Comparison of ENCODE assay signal across 13 cellular contexts in the genomic region with DNA sequence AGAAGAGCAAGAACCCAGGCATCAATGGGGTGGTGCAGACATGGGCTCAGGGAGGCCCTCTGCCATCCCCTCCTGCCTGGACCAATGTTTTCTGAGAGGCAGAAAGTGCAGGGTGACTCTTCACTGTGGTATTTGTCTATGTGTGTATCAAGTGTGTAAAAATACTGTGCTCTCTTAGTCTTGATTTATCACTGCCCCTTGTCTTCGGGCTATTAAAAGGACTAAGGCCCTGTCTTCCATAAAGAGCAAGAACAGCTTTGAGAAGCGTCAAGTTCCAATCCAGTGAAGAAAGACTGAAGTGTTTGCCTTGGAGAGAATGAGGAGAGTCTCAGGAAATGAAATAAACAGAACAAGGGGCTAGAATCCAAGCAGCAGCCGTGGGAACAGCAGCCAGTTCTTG. TPM values are rescaled to one million over a fixed set of nuclear protein-coding genes. Genes with fewer than 3 reads are reported as not detected.
DNase-seq lines count a peak whose midpoint lies in the region; ATAC-seq, FAIRE-seq and TF ChIP-seq lines count a peak whose summit lies in the region.
"Had no signal": no experiment of that assay in that cellular context is flagged by ENCODE, and none has a peak within 500 bp of the region (broad histone marks: within the 10 kb centered on the region; RNA-seq: fewer than 3 reads in every experiment).

No MANE protein-coding gene starts in this region.

- POLR2A ChIA-PET in endothelial cell of umbilical vein (lab: Charles Lee) = no interaction called here

- peaks cover 3% of the 10 kb centered on the region for H3K27me3 Mint-ChIP-seq in GM23338 (ENCODE audit: insufficient read depth, low read depth, poor library complexity)

- no peaks in the 10 kb centered on the region for H3K9me1 ChIP-seq in endothelial cell of umbilical vein (replicated peaks; ENCODE audit: control insufficient read depth, extremely low read depth, insufficient read depth, low read length)

- H3K9me3 ChIP-seq in endothelial cell of umbilical vein (replicated peaks; ENCODE audit: control insufficient read depth, insufficient read depth, low read length) (no peaks in the 10 kb centered on the region), mesodermal cell (ENCODE audit: control insufficient read depth, low read length) (no peaks in the 10 kb centered on the region), transverse colon (no peaks in the 10 kb centered on the region)
- H3K9me3 ChIP-seq: MG63, thyroid gland had no signal

- H3K36me3 ChIP-seq in endothelial cell of umbilical vein (ENCODE audit: control insufficient read depth in 2 of 2, extremely low read depth in 1 of 2, insufficient read depth in 2 of 2, low read length in 2 of 2) (peaks cover 0 to 6% of the 10 kb centered on the region in 2 experiments), mesodermal cell (ENCODE audit: control insufficient read depth, insufficient read depth, low read length) (peaks cover 8% of the 10 kb centered on the region), transverse colon (no peaks in the 10 kb centered on the region), GM23338 (ENCODE audit: insufficient read depth) (no peaks in the 10 kb centered on the region)
- H3K36me3 ChIP-seq: MG63, thyroid gland had no signal

- no peaks in the 10 kb centered on the region for H3K36me3 Mint-ChIP-seq in GM23338 (ENCODE audit: low read depth)

- H3K4me2 ChIP-seq in endothelial cell of umbilical vein (ENCODE audit: insufficient read depth, low read length) (no peak overlapping the region), GM23338 (no peak overlapping the region)

- no peaks in the 10 kb centered on the region for H4K20me1 ChIP-seq in endothelial cell of umbilical vein (replicated peaks; ENCODE audit: control insufficient read depth, extremely low read depth, insufficient read depth, low read length)
- H4K20me1 ChIP-seq in GM23338 (replicated peaks; ENCODE audit: insufficient read depth) = no peaks in the 10 kb centered on the region

- peak overlapping the region; percentile 0 for H3K27ac ChIP-seq in endothelial cell of umbilical vein (ENCODE audit: insufficient read depth, low read depth, low read length)
- peak overlapping the region; percentile 84 for H3K27ac ChIP-seq in mesodermal cell (ENCODE audit: low read depth, low read length, severe bottlenecking)
- H3K27ac ChIP-seq in transverse colon = peak overlapping the region; percentile 68 to 84 (median 76)
- no peak overlapping the region for H3K27ac ChIP-seq in GM23338 (ENCODE audit: low read depth)
- no peak overlapping the region for H3K27ac ChIP-seq in substantia nigra (ENCODE audit: low read depth, low read length, poor library complexity, severe bottlenecking)

- H3K79me2 ChIP-seq in endothelial cell of umbilical vein (ENCODE audit: control insufficient read depth, insufficient read depth, low read length) (peaks cover 36% of the 10 kb centered on the region), GM23338 (replicated peaks; ENCODE audit: insufficient read depth) (no peaks in the 10 kb centered on the region)

- in situ Hi-C loops in transverse colon (cut with MboI; ENCODE audit: low pct_ligation_motif_present in 1 of 4, low pct_unique_long_range_greater_than_20kb in 1 of 4, low sequenced_read_pairs in 3 of 4) = loop anchor here (5.0 to 25.0 kb wide), 4 partner anchors 200 to 357 kb away; no protein-coding TSS in a partner anchor

- H3K9me3 Mint-ChIP-seq in GM23338 = no peaks in the 10 kb centered on the region

- no peak overlapping the region for H3K9ac ChIP-seq in endothelial cell of umbilical vein (replicated peaks; ENCODE audit: extremely low read depth, insufficient read depth, low read length)

- no peak overlapping the region for H3K4me3 ChIP-seq in endothelial cell of umbilical vein (replicated peaks in 1 of 3; ENCODE audit: insufficient read depth in 1 of 3, low read depth in 1 of 3, low read length in 3 of 3)
- H3K4me3 ChIP-seq in mesodermal cell (ENCODE audit: extremely low read depth, insufficient read depth, low read length, poor library complexity, severe bottlenecking) = no peak overlapping the region
- H3K4me3 ChIP-seq in transverse colon = no peak overlapping the region
- H3K4me3 ChIP-seq in GM23338 = no peak overlapping the region
- H3K4me3 ChIP-seq: GM12878, MG63, thyroid gland had no signal

- H3K9me2 ChIP-seq in GM23338 (ENCODE audit: insufficient read depth) = no peaks in the 10 kb centered on the region

- no peaks in the 10 kb centered on the region for H3F3A ChIP-seq in GM23338 (replicated peaks; ENCODE audit: low read depth)

- no peak for TF ChIP-seq POLR2A in endothelial cell of umbilical vein (IDR thresholded peaks at IDR 0.05; ENCODE audit: low read depth, low read length)
- TF ChIP-seq POLR2A in transverse colon (IDR thresholded peaks at IDR 0.05) = no peak

- DNase-seq in M059J (ENCODE audit: low read depth) (peak; percentile 87), endothelial cell of umbilical vein (ENCODE audit: low read depth, low spot score) (peak; percentile 46), transverse colon (no peak), GM23338 (ENCODE audit: low spot score) (no peak), substantia nigra (lab: John Stamatoyannopoulos, UW) (no peak)
- no peak for DNase-seq in activated naive CD4-positive, alpha-beta T cell (lab: John Stamatoyannopoulos, UW)
- DNase-seq: activated naive CD4-positive, alpha-beta T cell treated with anti-CD3 and anti-CD28 coated beads, Interleukin-2, amount 50 U/mL, for 16 hours; COR-L47; MG63; NCI-H524; thyroid gland had no signal

- H3K4me1 Mint-ChIP-seq in GM23338 = peaks cover 17% of the 10 kb centered on the region

- TF ChIP-seq EP300 in transverse colon (IDR thresholded peaks at IDR 0.05; ENCODE audit: low read depth) = peak; percentile 67

- H3K27ac Mint-ChIP-seq in GM23338 = no peak overlapping the region

- no peak overlapping the region for H3K4me3 Mint-ChIP-seq in GM23338

- H3K4me1 ChIP-seq in endothelial cell of umbilical vein (ENCODE audit: control insufficient read depth, extremely low read depth, insufficient read depth, low read length) (peaks cover 53% of the 10 kb centered on the region), mesodermal cell (ENCODE audit: control insufficient read depth, insufficient read depth, low read length, poor library complexity, severe bottlenecking) (peaks cover 82% of the 10 kb centered on the region), transverse colon (peaks cover 0 to 31% (median 23%) of the 10 kb centered on the region in 4 donors), GM23338 (ENCODE audit: insufficient read depth) (peaks cover 15% of the 10 kb centered on the region)

- BruUV-seq in endothelial cell of umbilical vein (replicated peaks; lab: Mats Ljungman, UMichigan) = no TSS peak

- TF ChIP-seq CTCF in endothelial cell of umbilical vein (IDR thresholded peaks at IDR 0.05; ENCODE audit: extremely low read depth in 1 of 2, insufficient read depth in 1 of 2, low read depth in 1 of 2, low read length in 2 of 2) (no peak), transverse colon (IDR thresholded peaks at IDR 0.05) (no peak), GM23338 (conservative IDR thresholded peaks at IDR 0.05; ENCODE audit: low read depth in 2 of 2) (no peak)

- H2AFZ ChIP-seq in endothelial cell of umbilical vein (ENCODE audit: low read depth, low read length) (no peak overlapping the region), GM23338 (no peak overlapping the region)

- WGBS in mesodermal cell (ENCODE audit: insufficient coverage in 2 of 2), 2 experiments = 92 to 97% methylated on average over 3 of the region's 3 CpGs
- WGBS in transverse colon (ENCODE audit: low coverage in 1 of 2), 2 donors = 53 to 75% methylated on average over 2 to 3 of the region's 3 CpGs

- dilution Hi-C loops in endothelial cell of umbilical vein (cut with MboI; ENCODE audit: extremely low pct_ligation_motif_present, low sequenced_read_pairs) = no loop called here

- CTCF ChIA-PET in endothelial cell of umbilical vein (lab: Charles Lee) = interaction anchor here (1.4 to 1.5 kb wide), 2 partner anchors 207 to 454 kb away, joined by 3 to 6 read pairs; no protein-coding TSS in a partner anchor

- no peak for ATAC-seq in GM23338
- ATAC-seq: GM12878 had no signal

- H3K27me3 ChIP-seq in endothelial cell of umbilical vein (ENCODE audit: control insufficient read depth in 2 of 2, insufficient read depth in 2 of 2, low read length in 2 of 2) (no peaks in the 10 kb centered on the region), transverse colon (no peaks in the 10 kb centered on the region), GM23338 (ENCODE audit: insufficient read depth) (no peaks in the 10 kb centered on the region)
- H3K27me3 ChIP-seq: MG63, thyroid gland had no signal

- FAIRE-seq in endothelial cell of umbilical vein (lab: Jason Lieb, UNC) = no peak
- FAIRE-seq: GM12878 had no signal

- intact Hi-C loops in endothelial cell of umbilical vein (cut with micrococcal nuclease) (loop anchor here (5.0 kb wide), 1 partner anchor 222 kb away; no protein-coding TSS in a partner anchor), transverse colon (cut with DNase I; ENCODE audit: low total_unique reads) (loop anchor here (5.0 kb wide), 1 partner anchor 207 kb away; no protein-coding TSS in a partner anchor)

TF ChIP-seq in endothelial cell of umbilical vein, 7 proteins besides CTCF, POLR2A, EP300 and RAD21 (continues in another document):
- TF ChIP-seq GATA2 (IDR thresholded peaks at IDR 0.05; ENCODE audit: insufficient read depth, insufficient read length, low read depth, low read length) (no peak), POLR2AphosphoS5 (IDR thresholded peaks at IDR 0.05; ENCODE audit: insufficient read depth, low read depth, low read length) (no peak)

TF ChIP-seq in GM23338, 12 proteins besides CTCF, POLR2A, EP300 and RAD21:
- TF ChIP-seq EZH2 (IDR thresholded peaks at IDR 0.05; ENCODE audit: low read depth, unreplicated experiment) = no peak
- no peak for TF ChIP-seq EZH2phosphoT487 (IDR thresholded peaks at IDR 0.05; ENCODE audit: unreplicated experiment)
- TF ChIP-seq JUNB (IDR thresholded peaks at IDR 0.05; ENCODE audit: unreplicated experiment) = no peak
- no peak for TF ChIP-seq CREB1 (CRISPR knock-in tag; IDR thresholded peaks at IDR 0.05; ENCODE audit: low read depth)

RNA-seq across cellular contexts. Expression of gene PRSS23, which starts 14.4 kb away (rescaled TPM):
- 474 and 507 TPM in 2 replicates for total RNA-seq in M059J (2014; rRNA removed; shearing (Covaris generic))
- 240 and 278 TPM in 2 replicates for total RNA-seq in endothelial cell of umbilical vein
- polyA plus RNA-seq in endothelial cell of umbilical vein = 146 and 161 TPM in 2 replicates
- polyA plus RNA-seq in endothelial cell of umbilical vein (2011; cell fraction: cytosol; rRNA removed) = 203 and 208 TPM in 2 replicates
- polyA plus RNA-seq in endothelial cell of umbilical vein (2011; cell fraction: nucleus; rRNA removed) = 125 and 127 TPM in 2 replicates
- polyA plus RNA-seq in endothelial cell of umbilical vein (2012) = 434 and 459 TPM in 2 replicates
- polyA minus RNA-seq in endothelial cell of umbilical vein = 298 and 340 TPM in 2 replicates
- 250 TPM for polyA minus RNA-seq in endothelial cell of umbilical vein (2011; cell fraction: cytosol; rRNA and poly(A)+ RNA removed)
- 104 and 133 TPM in 2 replicates for polyA minus RNA-seq in endothelial cell of umbilical vein (2011; cell fraction: nucleus; rRNA and poly(A)+ RNA removed)
- 450 TPM for polyA plus RNA-seq in mesodermal cell (2013, experiment 1 of 2)
- polyA plus RNA-seq in mesodermal cell (2013, experiment 2 of 2) = 338 TPM
- total RNA-seq in transverse colon = 100 to 1,000 TPM in 1 of 4 donors, 10 to 100 TPM in 3; 48.8 to 220 (median 49.7) TPM
- total RNA-seq in GM23338 (2014; rRNA removed; shearing (Covaris generic)) = 4.7 and 9.6 TPM in 2 replicates
- 2.1 and 3.9 TPM in 2 replicates for polyA plus RNA-seq in GM23338 (2016; fragmentation: Nextera tagmentation; extraction: Ambion mirVana)

Comparison
In these comparisons a context has a peak if more than half of its experiments do, and no peak if none do; other contexts are left out.
1. DNase-seq: peak in M059J (single experiment) and endothelial cell of umbilical vein (single experiment); none in transverse colon (single experiment), GM23338 (single experiment), substantia nigra (0 of 49) and activated naive CD4-positive, alpha-beta T cell (0 of 4).
2. H3K27ac ChIP-seq: peak in endothelial cell of umbilical vein (single experiment), mesodermal cell (single experiment) and transverse colon (4 of 4); none in GM23338 (single experiment) and substantia nigra (single experiment).